Comparison of ENCODE assay signal across 7 cellular contexts in the genomic region with DNA sequence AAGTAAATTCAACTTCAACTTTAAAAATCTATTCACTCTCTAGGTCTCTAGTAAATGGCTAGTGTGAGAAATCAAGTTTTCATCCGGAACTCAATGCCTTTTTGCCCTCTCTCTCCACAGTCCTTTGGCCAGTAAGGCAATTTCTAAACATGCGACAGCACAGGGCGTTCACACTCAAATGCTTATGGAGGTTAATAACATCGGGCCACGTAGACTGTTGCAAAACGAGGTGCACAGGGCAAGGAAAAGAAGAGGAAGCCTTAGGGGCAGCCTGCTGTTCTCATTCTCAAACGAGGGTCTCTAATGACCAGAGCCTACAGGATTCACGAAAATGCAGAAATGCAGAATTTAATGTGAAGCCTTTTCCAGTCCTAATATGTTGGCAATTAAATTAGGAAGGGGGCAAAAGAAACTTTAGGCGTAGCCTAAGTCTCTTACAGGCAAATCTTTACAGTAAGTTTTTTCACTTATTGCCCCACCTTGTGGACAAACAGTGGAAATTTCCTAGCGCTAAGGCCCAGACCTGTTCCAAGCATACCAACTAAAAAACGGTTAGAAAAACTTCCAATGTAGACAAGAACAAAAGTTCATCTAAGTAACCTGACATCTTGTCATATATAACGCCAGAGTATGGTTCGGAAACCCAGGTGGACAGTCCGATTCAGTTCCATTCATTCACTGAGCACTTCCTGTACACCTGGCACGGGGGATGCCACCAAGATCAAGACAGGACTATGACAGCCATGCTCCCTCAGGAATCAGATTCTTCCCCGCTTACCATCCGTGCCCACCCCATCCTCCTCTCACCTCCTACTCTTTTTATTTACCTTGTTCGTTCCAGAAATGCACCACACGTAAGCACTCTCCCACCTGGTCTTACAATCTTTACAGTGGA. TPM values are rescaled to one million over a fixed set of nuclear protein-coding genes. Genes with fewer than 3 reads are reported as not detected.
A peak's percentile ranks its signal among the peaks of the same experiment; 100 is the strongest.
DNase-seq lines count a peak whose midpoint lies in the region; ATAC-seq and TF ChIP-seq lines count a peak whose summit lies in the region.

No MANE protein-coding gene starts in this region.

- peaks cover 0 to 2% (median 0%) of the 10 kb centered on the region in 3 donors for H3K36me3 Mint-ChIP-seq in naive thymus-derived CD8-positive, alpha-beta T cell

- peak overlapping the region; percentile 34 to 47 (median 40) for H3K4me3 ChIP-seq in esophagus muscularis mucosa

- no peaks in the 10 kb centered on the region for H3K9me3 ChIP-seq in esophagus muscularis mucosa

- H3K27me3 ChIP-seq in esophagus muscularis mucosa: no peaks in the 10 kb centered on the region

- peak overlapping the region in 7 of 10 donors; percentile 19 to 63 (median 42) for H3K4me3 Mint-ChIP-seq in naive thymus-derived CD8-positive, alpha-beta T cell

- no peak for TF ChIP-seq POLR2A in esophagus muscularis mucosa (IDR thresholded peaks at IDR 0.05; ENCODE audit: low read depth)

- peak overlapping the region; percentile 60 to 73 (median 66) for H3K27ac ChIP-seq in esophagus muscularis mucosa (replicated peaks in 1 of 4)

- peak overlapping the region in 1 of 10 donors; percentile 24 for H3K27ac Mint-ChIP-seq in naive thymus-derived CD8-positive, alpha-beta T cell

- peaks cover 5 to 22% (median 20%) of the 10 kb centered on the region in 4 donors for H3K4me1 ChIP-seq in esophagus muscularis mucosa

- in situ Hi-C loops in G401 (cut with HindIII; ENCODE audit: low sequenced_read_pairs): no loop called here

- 29% methylated on average over 19 of the region's 19 CpGs for WGBS in esophagus muscularis mucosa

- no peak for TF ChIP-seq EP300 in esophagus muscularis mucosa (IDR thresholded peaks at IDR 0.05)

- no peaks in the 10 kb centered on the region for H3K9me3 Mint-ChIP-seq in naive thymus-derived CD8-positive, alpha-beta T cell

- peak; percentile 48 for DNase-seq in G401 (ENCODE audit: low spot score)
- DNase-seq in GM20000 (ENCODE audit: low spot score): peak; percentile 59
- DNase-seq in KG1 (lab: John Stamatoyannopoulos, UW): peak; percentile 59
- DNase-seq in SW480 (ENCODE audit: low spot score): peak; percentile 59
- no peak for DNase-seq in esophagus muscularis mucosa (ENCODE audit: extremely low spot score)
- peak in 5 of 10 donors; percentile 10 to 61 (median 52) for DNase-seq in naive thymus-derived CD8-positive, alpha-beta T cell

- H3K36me3 ChIP-seq in esophagus muscularis mucosa: no peaks in the 10 kb centered on the region

- ATAC-seq in naive thymus-derived CD8-positive, alpha-beta T cell: peak; percentile 40 to 55
- ATAC-seq in HG03025 (IDR thresholded peaks at IDR 0.05; ENCODE audit: low FRiP score, unreplicated experiment): no peak

- intact Hi-C loops in esophagus muscularis mucosa (cut with DNase I): loop anchor here (2.0 to 5.0 kb wide), 3 partner anchors 63 to 398 kb away; no protein-coding TSS in a partner anchor

- H3K27me3 Mint-ChIP-seq in naive thymus-derived CD8-positive, alpha-beta T cell: peaks cover 0 to 4% (median 0%) of the 10 kb centered on the region in 5 donors

- TF ChIP-seq CTCF in GM20000 (IDR thresholded peaks at IDR 0.05; ENCODE audit: extremely low read depth, missing control alignments) (peak; percentile 43), esophagus muscularis mucosa (IDR thresholded peaks at IDR 0.05) (peak; percentile 82 to 87 (median 82))

- peaks cover 4 to 15% (median 14%) of the 10 kb centered on the region in 4 donors for H3K4me1 Mint-ChIP-seq in naive thymus-derived CD8-positive, alpha-beta T cell

- POLR2A ChIA-PET in naive thymus-derived CD8-positive, alpha-beta T cell (lab: Charles Lee): no interaction called here

RNA-seq across cellular contexts. Expression of a gene that starts 5.1 kb away (rescaled TPM):
- total RNA-seq in G401 (2014; rRNA removed; shearing (Covaris generic)): not detected in 2 replicates
- not detected for total RNA-seq in esophagus muscularis mucosa
- total RNA-seq in naive thymus-derived CD8-positive, alpha-beta T cell: under 1 TPM; 0.25 to 0.34 TPM
- not detected for polyA plus RNA-seq in naive thymus-derived CD8-positive, alpha-beta T cell

RNA-seq across cellular contexts. Expression of a gene that starts 5.2 kb away (rescaled TPM):
- total RNA-seq in G401 (2014; rRNA removed; shearing (Covaris generic)): 4.2 and 15.5 TPM in 2 replicates
- under 1 TPM; 0.32 to 0.83 (median 0.38) TPM for total RNA-seq in esophagus muscularis mucosa
- 1 to 10 TPM; 3.6 TPM for total RNA-seq in naive thymus-derived CD8-positive, alpha-beta T cell
- 1 to 10 TPM in 2 of 3 donors, under 1 TPM in 1; 0.59 to 1.2 (median 1.0) TPM for polyA plus RNA-seq in naive thymus-derived CD8-positive, alpha-beta T cell
